In genomic region chr1:32333251-32333963, GRCh38 we compare ENCODE assay signal across 11 cellular contexts. TPM values are rescaled to one million over a fixed set of nuclear protein-coding genes. Genes with fewer than 3 reads are reported as not detected.
A peak's percentile ranks its signal among the peaks of the same experiment; 100 is the strongest.
DNase-seq lines count a peak whose midpoint lies in the region; ATAC-seq and TF ChIP-seq lines count a peak whose summit lies in the region.
"Had no signal": no experiment of that assay in that cellular context is flagged by ENCODE, and none has a peak within 500 bp of the region (broad histone marks: within the 10 kb centered on the region; RNA-seq: fewer than 3 reads in every experiment).

No MANE protein-coding gene starts in this region.

- H3K36me3 Mint-ChIP-seq in osteocyte (ENCODE audit: unreplicated experiment) = peaks cover 31% of the 10 kb centered on the region

- H3K27me3 ChIP-seq in DND-41 (ENCODE audit: insufficient read depth, low read length, poor library complexity) (no peaks in the 10 kb centered on the region), KMS-11 (ENCODE audit: insufficient read depth, low read depth) (no peaks in the 10 kb centered on the region)
- H3K27me3 ChIP-seq: SJCRH30 had no signal

- H3K9ac ChIP-seq in DND-41 (ENCODE audit: low read depth, low read length) = peak overlapping the region; percentile 83
- H3K9ac ChIP-seq in KMS-11 = no peak overlapping the region

- H2AFZ ChIP-seq in DND-41 (ENCODE audit: low read depth, low read length) (no peak overlapping the region), KMS-11 (ENCODE audit: low read depth) (no peak overlapping the region)

- H3K36me3 ChIP-seq in DND-41 (ENCODE audit: insufficient read depth, low read length) (peaks cover 67% of the 10 kb centered on the region), KMS-11 (ENCODE audit: insufficient read depth) (no peaks in the 10 kb centered on the region; the same call in 1 of the 2 replicates)

- H3K4me3 ChIP-seq in DND-41 (ENCODE audit: low read depth in 1 of 2, low read length in 2 of 2) = peak overlapping the region in 1 of 2 experiments; percentile 88; a peak in 1 of 4 replicates
- H3K4me3 ChIP-seq in KMS-11 (IDR thresholded peaks at IDR 0.05; ENCODE audit: insufficient read depth, low read depth, low read length) = no peak overlapping the region
- H3K4me3 ChIP-seq: mucosa of descending colon had no signal

- no peaks in the 10 kb centered on the region for H3K9me3 Mint-ChIP-seq in osteocyte (ENCODE audit: unreplicated experiment)

- peak overlapping the region; percentile 52 for H3K27ac Mint-ChIP-seq in osteocyte (ENCODE audit: unreplicated experiment)

- H3K9me3 ChIP-seq in DND-41 (ENCODE audit: insufficient read depth, low read length, severe bottlenecking) = no peaks in the 10 kb centered on the region
- H3K9me3 ChIP-seq: mucosa of descending colon, SJCRH30 had no signal

- peak overlapping the region; percentile 31 for H3K27ac ChIP-seq in DND-41 (ENCODE audit: low read length)
- H3K27ac ChIP-seq in KMS-11 = no peak overlapping the region; the same call in 1 of the 2 replicates
- peak overlapping the region; percentile 39 for H3K27ac ChIP-seq in cingulate gyrus (ENCODE audit: low read depth, low read length)
- H3K27ac ChIP-seq: SJCRH30 had no signal

- H3K4me1 ChIP-seq in DND-41 (ENCODE audit: insufficient read depth, low read length) (peaks cover 39% of the 10 kb centered on the region), KMS-11 (ENCODE audit: low read depth, poor library complexity, severe bottlenecking) (peaks cover 49% of the 10 kb centered on the region)

- ATAC-seq in DND-41 (ENCODE audit: insufficient read depth, low read depth) (no peak), GM19463 (IDR thresholded peaks at IDR 0.05; ENCODE audit: unreplicated experiment) (no peak)
- ATAC-seq: mucosa of descending colon had no signal

- peaks cover 67% of the 10 kb centered on the region for H4K20me1 ChIP-seq in DND-41 (ENCODE audit: insufficient read depth, low read length)
- no peaks in the 10 kb centered on the region for H4K20me1 ChIP-seq in KMS-11 (ENCODE audit: insufficient read depth)

- H3K79me2 ChIP-seq in DND-41 (ENCODE audit: insufficient read depth, low read length) (peaks cover 46% of the 10 kb centered on the region), KMS-11 (ENCODE audit: insufficient read depth, low read depth) (no peaks in the 10 kb centered on the region)

- peak overlapping the region; percentile 94 for H3K4me2 ChIP-seq in DND-41 (ENCODE audit: insufficient read depth, low read length)
- peak overlapping the region; percentile 27; the same call in 1 of the 2 replicates for H3K4me2 ChIP-seq in KMS-11

- H3K27me3 Mint-ChIP-seq in osteocyte (ENCODE audit: unreplicated experiment) = no peaks in the 10 kb centered on the region

- H3K4me1 Mint-ChIP-seq in osteocyte (ENCODE audit: unreplicated experiment) = peaks cover 30% of the 10 kb centered on the region

- peak overlapping the region; percentile 92 for H3K4me3 Mint-ChIP-seq in osteocyte (ENCODE audit: unreplicated experiment)

- DNase-seq in DND-41 (no peak), osteocyte (ENCODE audit: extremely low spot score, unreplicated experiment) (no peak), SHP77 (lab: John Stamatoyannopoulos, UW) (no peak), C1 segment of cervical spinal cord (lab: John Stamatoyannopoulos, UW) (no peak)
- DNase-seq: GF-D8; stimulated activated CD4-positive, alpha-beta T cell treated with anti-CD3 and anti-CD28 coated beads, Interleukin-12 subunit alpha, Interleukin-12 subunit beta, amount 100 ng/mL, for 4 hours had no signal

- no peak for TF ChIP-seq CTCF in DND-41 (IDR thresholded peaks at IDR 0.05; ENCODE audit: borderline replicate concordance, extremely low read depth, low read length, poor library complexity, severe bottlenecking)
- no peak for TF ChIP-seq CTCF in KMS-11 (conservative IDR thresholded peaks at IDR 0.05; ENCODE audit: low read depth, low read length)
- no peak for TF ChIP-seq CTCF in osteocyte (IDR thresholded peaks at IDR 0.05)

RNA-seq across cellular contexts. Expression of gene MARCKSL1, which starts 2.6 kb away (rescaled TPM):
- total RNA-seq in osteocyte = 169 TPM in 2 replicates

RNA-seq across cellular contexts. Expression of gene FAM229A, which starts 28.9 kb away (rescaled TPM):
- 8.5 and 8.8 TPM in 2 replicates for total RNA-seq in osteocyte

RNA-seq across cellular contexts. Expression of gene TSSK3, which starts 28.9 kb away (rescaled TPM):
- total RNA-seq in osteocyte = 3.5 and 4.4 TPM in 2 replicates

RNA-seq across cellular contexts. Expression of gene HDAC1, which starts 41.5 kb away (rescaled TPM):
- 77.5 and 79.2 TPM in 2 replicates for total RNA-seq in osteocyte
